ENCODE assay signal across 1 cellular context in the genomic region with DNA sequence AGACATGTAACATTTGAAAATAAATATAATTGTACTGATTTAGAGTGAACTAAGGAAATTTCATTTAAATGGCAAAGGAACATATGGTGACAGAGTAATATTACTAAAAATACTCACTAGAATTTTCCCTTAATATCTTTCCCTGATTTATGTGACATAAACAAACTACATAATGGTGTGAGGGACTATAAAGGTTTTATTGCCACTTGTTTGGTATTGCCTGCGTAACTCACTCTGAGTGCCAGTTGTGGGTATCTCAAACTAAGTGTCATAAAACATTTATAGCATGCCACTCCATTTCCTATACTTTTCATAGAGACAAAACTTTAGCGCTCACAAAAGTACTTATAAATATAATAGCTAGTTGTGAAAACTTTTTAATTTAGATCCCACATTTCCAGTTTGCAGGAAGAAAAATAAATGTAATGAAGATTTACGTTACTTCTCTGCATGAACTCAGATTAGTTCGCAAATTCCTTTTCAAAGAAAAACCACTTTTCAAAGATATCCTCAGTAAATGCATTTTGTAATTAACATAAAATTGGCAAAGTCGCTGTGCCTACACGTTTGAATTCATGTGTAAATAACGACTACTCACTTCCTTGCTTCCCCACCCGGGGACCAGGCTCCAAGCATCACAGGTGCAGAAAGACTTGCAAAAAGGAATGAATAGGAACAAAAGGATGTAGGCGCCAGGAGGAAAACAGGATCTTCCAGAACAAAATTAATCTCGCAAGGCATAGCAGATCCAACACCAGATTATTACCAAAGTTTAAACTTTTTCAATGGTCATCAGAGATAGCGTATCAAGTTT.
TF ChIP-seq lines count a peak whose summit lies in the region.

No MANE protein-coding gene starts in this region.

TF ChIP-seq in H1, 55 proteins besides CTCF, POLR2A, EP300 and RAD21:
- TF ChIP-seq TCF12 (IDR thresholded peaks at IDR 0.05; ENCODE audit: low read depth, low read length) = peak; percentile 88
- no peak for TF ChIP-seq CHD2 (IDR thresholded peaks at IDR 0.05; ENCODE audit: low read length)
- no peak for TF ChIP-seq CHD1 (IDR thresholded peaks at IDR 0.05; ENCODE audit: low read depth, low read length)
- TF ChIP-seq NANOG (IDR thresholded peaks at IDR 0.05; ENCODE audit: insufficient read depth, low read depth, low read length, poor library complexity, severe bottlenecking) = no peak
- TF ChIP-seq TEAD4 (IDR thresholded peaks at IDR 0.05; ENCODE audit: low read depth, low read length) = no peak
- TF ChIP-seq HDAC6 (IDR thresholded peaks at IDR 0.05; ENCODE audit: low read depth, low read length) = no peak
- TF ChIP-seq, protein P1, sequence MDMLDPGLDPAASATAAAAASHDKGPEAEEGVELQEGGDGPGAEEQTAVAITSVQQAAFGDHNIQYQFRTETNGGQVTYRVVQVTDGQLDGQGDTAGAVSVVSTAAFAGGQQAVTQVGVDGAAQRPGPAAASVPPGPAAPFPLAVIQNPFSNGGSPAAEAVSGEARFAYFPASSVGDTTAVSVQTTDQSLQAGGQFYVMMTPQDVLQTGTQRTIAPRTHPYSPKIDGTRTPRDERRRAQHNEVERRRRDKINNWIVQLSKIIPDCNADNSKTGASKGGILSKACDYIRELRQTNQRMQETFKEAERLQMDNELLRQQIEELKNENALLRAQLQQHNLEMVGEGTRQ (IDR thresholded peaks at IDR 0.05; ENCODE audit: low read length) = no peak
- no peak for TF ChIP-seq BACH1 (IDR thresholded peaks at IDR 0.05; ENCODE audit: low read length)
- no peak for TF ChIP-seq E2F6 (IDR thresholded peaks at IDR 0.05)
- no peak for TF ChIP-seq KDM4A (IDR thresholded peaks at IDR 0.05; ENCODE audit: low read depth, low read length, severe bottlenecking)
- TF ChIP-seq BRCA1 (IDR thresholded peaks at IDR 0.05; ENCODE audit: low read depth, low read length) = no peak
- TF ChIP-seq HDAC2 (IDR thresholded peaks at IDR 0.05; ENCODE audit: borderline replicate concordance in 1 of 2, low read depth in 2 of 2, low read length in 2 of 2) = peak in 1 of 2 experiments; percentile 68; a peak in 1 of 4 replicates
- no peak for TF ChIP-seq SIN3A (conservative IDR thresholded peaks at IDR 0.05 in 1 of 2, IDR thresholded peaks at IDR 0.05 in 1 of 2; ENCODE audit: low read depth in 1 of 2, low read length in 2 of 2)
- peak; percentile 56; the same call in 1 of the 2 replicates for TF ChIP-seq TBP (IDR thresholded peaks at IDR 0.05; ENCODE audit: low read depth, low read length)
- no peak for TF ChIP-seq ZNF274 (IDR thresholded peaks at IDR 0.05; ENCODE audit: borderline replicate concordance, extremely low read depth, low read length)
- peak; percentile 61 for TF ChIP-seq TAF7 (optimal IDR thresholded peaks at IDR 0.05; ENCODE audit: borderline replicate concordance, low read depth, low read length)
- TF ChIP-seq NRF1 (IDR thresholded peaks at IDR 0.05; ENCODE audit: low read depth, low read length) = no peak
- TF ChIP-seq CREB1 (IDR thresholded peaks at IDR 0.05) = no peak
- TF ChIP-seq, protein P2, sequence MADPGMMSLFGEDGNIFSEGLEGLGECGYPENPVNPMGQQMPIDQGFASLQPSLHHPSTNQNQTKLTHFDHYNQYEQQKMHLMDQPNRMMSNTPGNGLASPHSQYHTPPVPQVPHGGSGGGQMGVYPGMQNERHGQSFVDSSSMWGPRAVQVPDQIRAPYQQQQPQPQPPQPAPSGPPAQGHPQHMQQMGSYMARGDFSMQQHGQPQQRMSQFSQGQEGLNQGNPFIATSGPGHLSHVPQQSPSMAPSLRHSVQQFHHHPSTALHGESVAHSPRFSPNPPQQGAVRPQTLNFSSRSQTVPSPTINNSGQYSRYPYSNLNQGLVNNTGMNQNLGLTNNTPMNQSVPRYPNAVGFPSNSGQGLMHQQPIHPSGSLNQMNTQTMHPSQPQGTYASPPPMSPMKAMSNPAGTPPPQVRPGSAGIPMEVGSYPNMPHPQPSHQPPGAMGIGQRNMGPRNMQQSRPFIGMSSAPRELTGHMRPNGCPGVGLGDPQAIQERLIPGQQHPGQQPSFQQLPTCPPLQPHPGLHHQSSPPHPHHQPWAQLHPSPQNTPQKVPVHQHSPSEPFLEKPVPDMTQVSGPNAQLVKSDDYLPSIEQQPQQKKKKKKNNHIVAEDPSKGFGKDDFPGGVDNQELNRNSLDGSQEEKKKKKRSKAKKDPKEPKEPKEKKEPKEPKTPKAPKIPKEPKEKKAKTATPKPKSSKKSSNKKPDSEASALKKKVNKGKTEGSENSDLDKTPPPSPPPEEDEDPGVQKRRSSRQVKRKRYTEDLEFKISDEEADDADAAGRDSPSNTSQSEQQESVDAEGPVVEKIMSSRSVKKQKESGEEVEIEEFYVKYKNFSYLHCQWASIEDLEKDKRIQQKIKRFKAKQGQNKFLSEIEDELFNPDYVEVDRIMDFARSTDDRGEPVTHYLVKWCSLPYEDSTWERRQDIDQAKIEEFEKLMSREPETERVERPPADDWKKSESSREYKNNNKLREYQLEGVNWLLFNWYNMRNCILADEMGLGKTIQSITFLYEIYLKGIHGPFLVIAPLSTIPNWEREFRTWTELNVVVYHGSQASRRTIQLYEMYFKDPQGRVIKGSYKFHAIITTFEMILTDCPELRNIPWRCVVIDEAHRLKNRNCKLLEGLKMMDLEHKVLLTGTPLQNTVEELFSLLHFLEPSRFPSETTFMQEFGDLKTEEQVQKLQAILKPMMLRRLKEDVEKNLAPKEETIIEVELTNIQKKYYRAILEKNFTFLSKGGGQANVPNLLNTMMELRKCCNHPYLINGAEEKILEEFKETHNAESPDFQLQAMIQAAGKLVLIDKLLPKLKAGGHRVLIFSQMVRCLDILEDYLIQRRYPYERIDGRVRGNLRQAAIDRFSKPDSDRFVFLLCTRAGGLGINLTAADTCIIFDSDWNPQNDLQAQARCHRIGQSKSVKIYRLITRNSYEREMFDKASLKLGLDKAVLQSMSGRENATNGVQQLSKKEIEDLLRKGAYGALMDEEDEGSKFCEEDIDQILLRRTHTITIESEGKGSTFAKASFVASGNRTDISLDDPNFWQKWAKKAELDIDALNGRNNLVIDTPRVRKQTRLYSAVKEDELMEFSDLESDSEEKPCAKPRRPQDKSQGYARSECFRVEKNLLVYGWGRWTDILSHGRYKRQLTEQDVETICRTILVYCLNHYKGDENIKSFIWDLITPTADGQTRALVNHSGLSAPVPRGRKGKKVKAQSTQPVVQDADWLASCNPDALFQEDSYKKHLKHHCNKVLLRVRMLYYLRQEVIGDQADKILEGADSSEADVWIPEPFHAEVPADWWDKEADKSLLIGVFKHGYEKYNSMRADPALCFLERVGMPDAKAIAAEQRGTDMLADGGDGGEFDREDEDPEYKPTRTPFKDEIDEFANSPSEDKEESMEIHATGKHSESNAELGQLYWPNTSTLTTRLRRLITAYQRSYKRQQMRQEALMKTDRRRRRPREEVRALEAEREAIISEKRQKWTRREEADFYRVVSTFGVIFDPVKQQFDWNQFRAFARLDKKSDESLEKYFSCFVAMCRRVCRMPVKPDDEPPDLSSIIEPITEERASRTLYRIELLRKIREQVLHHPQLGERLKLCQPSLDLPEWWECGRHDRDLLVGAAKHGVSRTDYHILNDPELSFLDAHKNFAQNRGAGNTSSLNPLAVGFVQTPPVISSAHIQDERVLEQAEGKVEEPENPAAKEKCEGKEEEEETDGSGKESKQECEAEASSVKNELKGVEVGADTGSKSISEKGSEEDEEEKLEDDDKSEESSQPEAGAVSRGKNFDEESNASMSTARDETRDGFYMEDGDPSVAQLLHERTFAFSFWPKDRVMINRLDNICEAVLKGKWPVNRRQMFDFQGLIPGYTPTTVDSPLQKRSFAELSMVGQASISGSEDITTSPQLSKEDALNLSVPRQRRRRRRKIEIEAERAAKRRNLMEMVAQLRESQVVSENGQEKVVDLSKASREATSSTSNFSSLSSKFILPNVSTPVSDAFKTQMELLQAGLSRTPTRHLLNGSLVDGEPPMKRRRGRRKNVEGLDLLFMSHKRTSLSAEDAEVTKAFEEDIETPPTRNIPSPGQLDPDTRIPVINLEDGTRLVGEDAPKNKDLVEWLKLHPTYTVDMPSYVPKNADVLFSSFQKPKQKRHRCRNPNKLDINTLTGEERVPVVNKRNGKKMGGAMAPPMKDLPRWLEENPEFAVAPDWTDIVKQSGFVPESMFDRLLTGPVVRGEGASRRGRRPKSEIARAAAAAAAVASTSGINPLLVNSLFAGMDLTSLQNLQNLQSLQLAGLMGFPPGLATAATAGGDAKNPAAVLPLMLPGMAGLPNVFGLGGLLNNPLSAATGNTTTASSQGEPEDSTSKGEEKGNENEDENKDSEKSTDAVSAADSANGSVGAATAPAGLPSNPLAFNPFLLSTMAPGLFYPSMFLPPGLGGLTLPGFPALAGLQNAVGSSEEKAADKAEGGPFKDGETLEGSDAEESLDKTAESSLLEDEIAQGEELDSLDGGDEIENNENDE (IDR thresholded peaks at IDR 0.05; ENCODE audit: insufficient replicate concordance, low read length) = peak; percentile 92
- peak; percentile 62; the same call in 1 of the 2 replicates for TF ChIP-seq TAF1 (IDR thresholded peaks at IDR 0.05; ENCODE audit: low read depth, low read length)
